ENCODE assay signal across 10 cellular contexts in the genomic region with DNA sequence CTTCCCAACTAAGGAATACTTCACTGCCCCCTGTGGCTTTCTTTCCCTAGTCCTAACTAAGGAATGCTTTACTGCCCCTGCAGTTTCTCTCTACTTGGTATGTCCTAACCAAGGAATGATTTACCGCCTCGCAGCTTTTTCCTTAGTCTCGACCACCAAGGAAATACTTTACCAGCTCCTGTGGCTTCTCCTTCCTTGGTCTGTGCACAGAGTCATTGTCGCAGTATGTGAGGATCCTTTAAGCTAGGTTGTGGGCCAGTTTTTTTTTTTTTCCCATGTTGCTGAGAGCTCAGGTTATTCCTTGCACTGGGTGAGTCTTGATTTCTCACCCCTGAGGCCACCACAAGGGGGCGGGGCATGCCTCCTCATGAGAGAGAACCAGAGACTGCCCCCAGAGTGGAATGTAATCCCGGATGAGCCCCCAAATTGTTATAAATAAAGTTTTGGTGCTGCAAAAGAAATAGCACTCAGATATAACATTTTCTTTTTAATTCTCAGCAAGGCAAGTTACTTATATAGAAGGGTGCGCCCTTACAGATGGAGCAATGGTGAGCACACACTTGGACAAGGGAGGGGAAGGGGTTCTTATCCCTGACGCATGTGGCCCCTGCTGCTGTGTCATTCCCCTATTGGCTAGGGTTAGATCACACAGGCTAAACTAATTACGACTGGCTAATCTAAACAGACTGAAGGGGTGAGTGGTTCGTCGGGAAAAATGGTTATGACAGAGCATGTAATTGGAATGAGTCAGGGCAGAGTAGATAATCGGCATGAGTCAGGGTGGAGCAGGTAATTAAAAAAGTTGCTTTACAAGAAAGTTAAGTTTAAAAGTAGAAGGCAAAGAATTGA. TPM values are rescaled to one million over a fixed set of nuclear protein-coding genes. Genes with fewer than 3 reads are reported as not detected.
A peak's percentile ranks its signal among the peaks of the same experiment; 100 is the strongest.
DNase-seq lines count a peak whose midpoint lies in the region; ATAC-seq and TF ChIP-seq lines count a peak whose summit lies in the region.
"Had no signal": no experiment of that assay in that cellular context is flagged by ENCODE, and none has a peak within 500 bp of the region (broad histone marks: within the 10 kb centered on the region; RNA-seq: fewer than 3 reads in every experiment).

No MANE protein-coding gene starts in this region.

- no peak overlapping the region for H3K27ac ChIP-seq in ascending aorta
- H3K27ac ChIP-seq in esophagus muscularis mucosa (replicated peaks in 1 of 4) = no peak overlapping the region
- H3K27ac ChIP-seq: heart left ventricle had no signal

- TF ChIP-seq CTCF in AG04449 (IDR thresholded peaks at IDR 0.05; ENCODE audit: insufficient read depth, low read length, missing control alignments) = no peak
- peak; percentile 22; the same call in 1 of the 3 replicates for TF ChIP-seq CTCF in GM12872 (IDR thresholded peaks at IDR 0.05; ENCODE audit: insufficient read depth, low read depth, low read length)
- TF ChIP-seq CTCF in ascending aorta (IDR thresholded peaks at IDR 0.05) = no peak
- peak in 1 of 3 experiments; percentile 20 for TF ChIP-seq CTCF in esophagus muscularis mucosa (IDR thresholded peaks at IDR 0.05)

- DNase-seq in AG04449 (ENCODE audit: low read depth, low spot score) = peak; percentile 19
- DNase-seq in RKO (ENCODE audit: low spot score) = peak; percentile 59
- no peak for DNase-seq in ascending aorta (ENCODE audit: low spot score in 2 of 2)
- DNase-seq in NCI-H1105 (lab: John Stamatoyannopoulos, UW) = no peak
- DNase-seq in NCI-H1694 (lab: John Stamatoyannopoulos, UW) = no peak
- DNase-seq in esophagus muscularis mucosa (ENCODE audit: extremely low spot score) = no peak
- DNase-seq: heart left ventricle, small intestine had no signal

- H3K9me3 ChIP-seq in ascending aorta (peaks cover 0 to 7% of the 10 kb centered on the region in 2 donors), esophagus muscularis mucosa (peaks cover 0 to 13% (median 4%) of the 10 kb centered on the region in 4 donors)

- 91% methylated on average over 12 of the region's 12 CpGs for WGBS in esophagus muscularis mucosa

- CTCF ChIA-PET in AG04449 (lab: Yijun Ruan, JAX) = no interaction called here

- POLR2A ChIA-PET in AG04449 (lab: Yijun Ruan, JAX) = no interaction called here

- H3K4me3 ChIP-seq in AG04449 (ENCODE audit: low read depth, low read length) = no peak overlapping the region
- no peak overlapping the region for H3K4me3 ChIP-seq in ascending aorta
- no peak overlapping the region for H3K4me3 ChIP-seq in esophagus muscularis mucosa
- H3K4me3 ChIP-seq: heart left ventricle had no signal

- no peak for TF ChIP-seq POLR2A in esophagus muscularis mucosa (IDR thresholded peaks at IDR 0.05; ENCODE audit: low read depth)

- TF ChIP-seq EP300 in esophagus muscularis mucosa (IDR thresholded peaks at IDR 0.05) = no peak

- H3K27me3 ChIP-seq in ascending aorta (no peaks in the 10 kb centered on the region), esophagus muscularis mucosa (no peaks in the 10 kb centered on the region)
- H3K27me3 ChIP-seq: heart left ventricle had no signal

- intact Hi-C loops in ascending aorta (cut with DNase I) = no loop called here
- intact Hi-C loops in esophagus muscularis mucosa (cut with DNase I) = no loop called here

- H3K4me1 ChIP-seq in ascending aorta (no peaks in the 10 kb centered on the region), esophagus muscularis mucosa (no peaks in the 10 kb centered on the region)
- H3K4me1 ChIP-seq: heart left ventricle had no signal

- ATAC-seq in esophagus mucosa = peak; percentile 94
- ATAC-seq: heart left ventricle had no signal

- no peaks in the 10 kb centered on the region for H3K36me3 ChIP-seq in ascending aorta
- H3K36me3 ChIP-seq in esophagus muscularis mucosa = no peaks in the 10 kb centered on the region
- H3K36me3 ChIP-seq: heart left ventricle had no signal

RNA-seq across cellular contexts. Expression of gene NDUFB4, which starts 27.0 kb away (rescaled TPM):
- 131 TPM for total RNA-seq in esophagus mucosa
- 37.0 TPM for total RNA-seq in ascending aorta
- 100 to 1,000 TPM; 142 to 333 (median 256) TPM for total RNA-seq in esophagus muscularis mucosa

RNA-seq across cellular contexts. Expression of gene HGD, which starts 58.9 kb away (rescaled TPM):
- total RNA-seq in esophagus mucosa (not detected), ascending aorta (19.2 TPM), esophagus muscularis mucosa (under 1 TPM in 1 of 4 donors, not detected in 3; 0.69 TPM)

Comparison
In these comparisons a context has a peak if more than half of its experiments do, and no peak if none do; other contexts are left out.
1. DNase-seq: peak in AG04449 (single experiment) and RKO (single experiment); none in ascending aorta (0 of 2), NCI-H1105 (single experiment), NCI-H1694 (single experiment) and esophagus muscularis mucosa (single experiment).
2. RNA of gene HGD, which starts 58.9 kb away (total RNA-seq): 19.2 TPM in ascending aorta (single experiment); not detected in esophagus mucosa (single experiment) and 0.69 TPM in esophagus muscularis mucosa; every median in the first group is over 10 times any median in the second.